19 cellular contexts compared by ENCODE assay signal in the genomic region with DNA sequence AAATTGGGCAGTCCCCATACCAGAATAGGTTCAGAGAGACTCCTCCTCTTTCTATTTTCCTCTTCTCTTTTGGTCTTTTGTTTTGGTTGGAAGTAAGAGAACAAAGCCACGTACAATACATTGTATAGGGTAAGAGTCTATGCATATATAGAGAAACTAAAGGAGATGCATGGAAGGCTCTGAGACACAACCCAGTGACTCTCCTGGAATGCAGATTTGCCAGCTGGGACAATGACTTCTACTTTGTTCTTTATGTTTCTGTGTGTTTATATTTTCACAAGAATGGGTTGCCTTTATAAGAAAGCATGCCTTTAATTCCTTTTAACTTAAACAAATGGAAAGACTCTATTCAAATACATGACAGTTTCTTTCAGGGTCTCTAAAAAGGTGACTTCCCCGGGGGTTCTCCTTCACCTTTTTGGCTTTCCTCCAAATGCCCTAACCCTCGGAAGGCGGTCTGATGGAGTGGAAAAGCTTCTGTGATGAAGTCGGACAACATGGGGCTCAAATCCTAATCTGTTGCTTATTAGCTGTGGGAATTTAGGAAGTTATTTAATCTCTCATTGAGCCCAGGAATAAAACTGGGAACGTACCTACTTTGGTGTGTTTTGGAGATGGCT. TPM values are rescaled to one million over a fixed set of nuclear protein-coding genes. Genes with fewer than 3 reads are reported as not detected.
"Had no signal": no experiment of that assay in that cellular context is flagged by ENCODE, and none has a peak within 500 bp of the region (broad histone marks: within the 10 kb centered on the region; RNA-seq: fewer than 3 reads in every experiment).

No MANE protein-coding gene starts in this region.

- H3K4me1 ChIP-seq: parathyroid adenoma had no signal

- H3K27me3 ChIP-seq: neutrophil had no signal

- H3K9me3 Mint-ChIP-seq: activated B cell treated with CpG ODN at 0.5 μM for 24 hours; activated CD4-positive, alpha-beta T cell treated with anti-CD3 and anti-CD28 coated beads, Interleukin-2, amount 10 ng/mL, durations not matched to agents 24 days and 14 days; activated CD8-positive, alpha-beta T cell treated with anti-CD3 and anti-CD28 coated beads for 36 hours had no signal

- H3K79me2 ChIP-seq: parathyroid adenoma had no signal

- H3K4me1 Mint-ChIP-seq: activated B cell treated with CpG ODN at 0.5 μM for 24 hours had no signal

- FAIRE-seq: endometrium, frontal cortex had no signal

- DNase-seq: activated B cell treated with CpG ODN at 0.5 μM for 24 hours; activated CD4-positive, alpha-beta T cell treated with anti-CD3 and anti-CD28 coated beads, Interleukin-2, amount 10 ng/mL, durations not matched to agents 24 days and 14 days; activated CD8-positive, alpha-beta T cell treated with anti-CD3 and anti-CD28 coated beads for 36 hours; activated naive CD4-positive, alpha-beta T cell treated with Interleukin-2 at 50 U/mL for 16 hours; activated T-cell treated with anti-CD3 and anti-CD28 coated beads, Interleukin-2, amount 50 U/mL, for 1 hour; caudate nucleus; erythroblast; naive thymus-derived CD8-positive, alpha-beta T cell; stimulated activated naive CD4-positive, alpha-beta T cell; T-helper 2 cell had no signal

- H3K36me3 ChIP-seq: neutrophil had no signal

- ATAC-seq: activated CD8-positive, alpha-beta T cell treated with anti-CD3 and anti-CD28 coated beads for 36 hours; activated T-helper 17 cell treated with anti-CD3 and anti-CD28 coated beads, Interleukin-2, amount 50 U/mL, for 72 hours; naive thymus-derived CD8-positive, alpha-beta T cell had no signal

- H3K4me3 Mint-ChIP-seq: activated B cell treated with CpG ODN at 0.5 μM for 24 hours; activated CD4-positive, alpha-beta T cell treated with anti-CD3 and anti-CD28 coated beads, Interleukin-2, amount 10 ng/mL, durations not matched to agents 24 days and 14 days; activated CD8-positive, alpha-beta T cell treated with anti-CD3 and anti-CD28 coated beads for 36 hours; activated T-helper 17 cell treated with anti-CD3 and anti-CD28 coated beads, Interleukin-2, amount 50 U/mL, for 72 hours; brain; naive thymus-derived CD8-positive, alpha-beta T cell had no signal

- H3K27ac ChIP-seq: parathyroid adenoma had no signal

- H3K9me3 ChIP-seq: neutrophil had no signal

- H3K27ac Mint-ChIP-seq: activated B cell treated with CpG ODN at 0.5 μM for 24 hours; activated CD4-positive, alpha-beta T cell treated with anti-CD3 and anti-CD28 coated beads, Interleukin-2, amount 10 ng/mL, durations not matched to agents 24 days and 14 days; activated CD8-positive, alpha-beta T cell treated with anti-CD3 and anti-CD28 coated beads for 36 hours; activated T-helper 17 cell treated with anti-CD3 and anti-CD28 coated beads, Interleukin-2, amount 50 U/mL, for 72 hours had no signal

- H3K9ac ChIP-seq: parathyroid adenoma had no signal

- H3K36me3 Mint-ChIP-seq: brain had no signal

- H2AFZ ChIP-seq: parathyroid adenoma had no signal

RNA-seq across cellular contexts. Expression of a gene that starts 9.0 kb away (rescaled TPM):
- total RNA-seq: naive thymus-derived CD8-positive, alpha-beta T cell had no signal

RNA-seq across cellular contexts. Expression of a gene that starts 30.9 kb away (rescaled TPM):
- total RNA-seq: activated B cell treated with CpG ODN at 0.5 μM for 24 hours; activated CD4-positive, alpha-beta T cell treated with anti-CD3 and anti-CD28 coated beads, Interleukin-2, amount 10 ng/mL, durations not matched to agents 24 days and 14 days; activated CD8-positive, alpha-beta T cell treated with anti-CD3 and anti-CD28 coated beads for 36 hours; frontal cortex; liver; naive thymus-derived CD8-positive, alpha-beta T cell; urinary bladder had no signal
- polyA plus RNA-seq: liver; naive thymus-derived CD8-positive, alpha-beta T cell; urinary bladder had no signal

RNA-seq across cellular contexts. Expression of a gene that starts 55.2 kb away (rescaled TPM):
- total RNA-seq: activated B cell treated with CpG ODN at 0.5 μM for 24 hours; activated CD4-positive, alpha-beta T cell treated with anti-CD3 and anti-CD28 coated beads, Interleukin-2, amount 10 ng/mL, durations not matched to agents 24 days and 14 days; activated CD8-positive, alpha-beta T cell treated with anti-CD3 and anti-CD28 coated beads for 36 hours; activated T-helper 17 cell treated with anti-CD3 and anti-CD28 coated beads, Interleukin-2, amount 50 U/mL, for 72 hours; frontal cortex; naive thymus-derived CD8-positive, alpha-beta T cell; renal cortical epithelial cell; urinary bladder had no signal
- polyA plus RNA-seq: naive thymus-derived CD8-positive, alpha-beta T cell had no signal
